ENCODE assay signal across 21 cellular contexts in genomic region chr3:4908769-4909156, GRCh38.
DNase-seq lines count a peak whose midpoint lies in the region; ATAC-seq and TF ChIP-seq lines count a peak whose summit lies in the region.
"Had no signal": no experiment of that assay in that cellular context is flagged by ENCODE, and none has a peak within 500 bp of the region (broad histone marks: within the 10 kb centered on the region; RNA-seq: fewer than 3 reads in every experiment).

No MANE protein-coding gene starts in this region.

- no peaks in the 10 kb centered on the region for H3K27me3 ChIP-seq in CD4-positive, CD25-positive, alpha-beta regulatory T cell (ENCODE audit: control insufficient read depth, insufficient read depth, low read length)
- H3K27me3 ChIP-seq: spleen, upper lobe of right lung had no signal

- peak overlapping the region; percentile 29 for H3K27ac ChIP-seq in CD4-positive, CD25-positive, alpha-beta regulatory T cell (ENCODE audit: insufficient read depth, low read length, poor library complexity, severe bottlenecking)
- H3K27ac ChIP-seq: spleen, upper lobe of right lung had no signal

- peaks cover 4% of the 10 kb centered on the region for H3K9me3 Mint-ChIP-seq in activated CD4-positive, alpha-beta T cell treated with anti-CD3 and anti-CD28 coated beads for 36 hours (ENCODE audit: low read depth)
- peaks cover 0 to 5% (median 1%) of the 10 kb centered on the region in 7 donors for H3K9me3 Mint-ChIP-seq in CD4-positive, CD25-positive, alpha-beta regulatory T cell
- peaks cover 8% of the 10 kb centered on the region for H3K9me3 Mint-ChIP-seq in T-helper 2 cell treated with Interferon-gamma antibody and Interleukin-4, amounts not matched to agents 5 μg/mL and 100 μg/mL, for 36 hours
- peaks cover 4% of the 10 kb centered on the region for H3K9me3 Mint-ChIP-seq in central memory CD8-positive, alpha-beta T cell

- no peaks in the 10 kb centered on the region for H3K36me3 ChIP-seq in CD4-positive, CD25-positive, alpha-beta regulatory T cell (ENCODE audit: control insufficient read depth, insufficient read depth, low read length)
- H3K36me3 ChIP-seq: spleen, upper lobe of right lung had no signal

- CTCF ChIA-PET in activated CD4-positive, alpha-beta T cell treated with anti-CD3 and anti-CD28 coated beads for 36 hours (lab: Charles Lee), result interaction anchor here (0.7 to 1.5 kb wide), 5 partner anchors 10 to 197 kb away, joined by 3 to 10 read pairs (median 3); no protein-coding TSS in a partner anchor

- H3K27me3 Mint-ChIP-seq in activated CD4-positive, alpha-beta T cell treated with anti-CD3 and anti-CD28 coated beads for 36 hours, result no peaks in the 10 kb centered on the region
- H3K27me3 Mint-ChIP-seq in CD4-positive, CD25-positive, alpha-beta regulatory T cell, result peaks cover 7% of the 10 kb centered on the region
- H3K27me3 Mint-ChIP-seq in T-helper 2 cell treated with Interferon-gamma antibody and Interleukin-4, amounts not matched to agents 5 μg/mL and 100 μg/mL, for 36 hours (ENCODE audit: low read depth), result no peaks in the 10 kb centered on the region
- H3K27me3 Mint-ChIP-seq in central memory CD8-positive, alpha-beta T cell, result no peaks in the 10 kb centered on the region

- H3K4me1 Mint-ChIP-seq in activated CD4-positive, alpha-beta T cell treated with anti-CD3 and anti-CD28 coated beads for 36 hours, result peaks cover 58% of the 10 kb centered on the region
- H3K4me1 Mint-ChIP-seq in CD4-positive, CD25-positive, alpha-beta regulatory T cell, result peaks cover 21 to 43% (median 26%) of the 10 kb centered on the region in 4 donors
- peaks cover 68% of the 10 kb centered on the region for H3K4me1 Mint-ChIP-seq in T-helper 2 cell treated with Interferon-gamma antibody and Interleukin-4, amounts not matched to agents 5 μg/mL and 100 μg/mL, for 36 hours (ENCODE audit: low read depth)
- peaks cover 18% of the 10 kb centered on the region for H3K4me1 Mint-ChIP-seq in central memory CD8-positive, alpha-beta T cell

- POLR2A ChIA-PET in activated CD4-positive, alpha-beta T cell treated with anti-CD3 and anti-CD28 coated beads for 36 hours (lab: Charles Lee), result interaction anchor here (2.0 kb wide), 1 partner anchor 70 kb away, joined by 9 read pairs; the partner anchor contains the start of gene BHLHE40

- intact Hi-C loops in activated CD4-positive, alpha-beta T cell treated with anti-CD3 and anti-CD28 coated beads for 36 hours (cut with DNase I, micrococcal nuclease), result loop anchor here (1.0 to 5.0 kb wide), 11 partner anchors 18 to 284 kb away; no protein-coding TSS in a partner anchor

- peak overlapping the region; percentile 49 for H3K4me3 Mint-ChIP-seq in activated CD4-positive, alpha-beta T cell treated with anti-CD3 and anti-CD28 coated beads for 36 hours
- H3K4me3 Mint-ChIP-seq in CD4-positive, CD25-positive, alpha-beta regulatory T cell, result peak overlapping the region in 2 of 4 donors; percentile 4 to 18
- peak overlapping the region; percentile 67 for H3K4me3 Mint-ChIP-seq in T-helper 2 cell treated with Interferon-gamma antibody and Interleukin-4, amounts not matched to agents 5 μg/mL and 100 μg/mL, for 36 hours
- H3K4me3 Mint-ChIP-seq in central memory CD8-positive, alpha-beta T cell, result no peak overlapping the region

- H3K4me1 ChIP-seq in CD4-positive, CD25-positive, alpha-beta regulatory T cell (ENCODE audit: control insufficient read depth, insufficient read depth, low read length, poor library complexity, severe bottlenecking), result peaks cover 17% of the 10 kb centered on the region
- H3K4me1 ChIP-seq: Caco-2, upper lobe of right lung had no signal

- peak; percentile 77 for ATAC-seq in activated CD4-positive, alpha-beta T cell treated with anti-CD3 and anti-CD28 coated beads for 36 hours
- ATAC-seq in CD4-positive, CD25-positive, alpha-beta regulatory T cell (ENCODE audit: low read depth in 2 of 2), result peak in 1 of 2 donors; percentile 36
- no peak for ATAC-seq in central memory CD8-positive, alpha-beta T cell (replicated peaks; ENCODE audit: extremely low read depth, poor library complexity, severe bottlenecking)
- ATAC-seq in HG03442 (IDR thresholded peaks at IDR 0.05; ENCODE audit: unreplicated experiment) (no peak), SK-N-SH treated with all-trans-retinoic acid at 6 μM for 48 hours (no peak)
- ATAC-seq: upper lobe of right lung had no signal

- DNase-seq in activated CD4-positive, alpha-beta T cell treated with anti-CD3 and anti-CD28 coated beads for 36 hours, result peak; percentile 39
- DNase-seq in activated CD4-positive, alpha-beta T cell treated with anti-CD3 and anti-CD28 coated beads for 48 hours, result no peak
- DNase-seq in CD4-positive, CD25-positive, alpha-beta regulatory T cell, result peak in 1 of 3 donors; percentile 35
- DNase-seq in T-helper 2 cell treated with Interferon-gamma antibody and Interleukin-4, amounts not matched to agents 5 μg/mL and 100 μg/mL, for 36 hours (ENCODE audit: low spot score), result peak; percentile 45
- no peak for DNase-seq in central memory CD8-positive, alpha-beta T cell (ENCODE audit: low spot score in 2 of 2)
- no peak for DNase-seq in effector CD8-positive, alpha-beta T cell (lab: John Stamatoyannopoulos, UW)
- DNase-seq: 8988T, amniotic stem cell, Caco-2, DMS79 treated with DMSO at 0.1 percent for 48 hours, glutamatergic neuron, Karpas-422, mammary epithelial cell, NCI-H187 treated with DMSO at 0.1 percent for 48 hours, NCI-H2227 treated with DMSO at 0.1 percent for 48 hours, nucleus accumbens, spleen, substantia nigra, upper lobe of right lung had no signal

- H3K36me3 Mint-ChIP-seq in activated CD4-positive, alpha-beta T cell treated with anti-CD3 and anti-CD28 coated beads for 36 hours (ENCODE audit: low read depth), result peaks cover 5% of the 10 kb centered on the region
- H3K36me3 Mint-ChIP-seq in CD4-positive, CD25-positive, alpha-beta regulatory T cell, result no peaks in the 10 kb centered on the region
- H3K36me3 Mint-ChIP-seq in T-helper 2 cell treated with Interferon-gamma antibody and Interleukin-4, amounts not matched to agents 5 μg/mL and 100 μg/mL, for 36 hours (ENCODE audit: low read depth), result peaks cover 13% of the 10 kb centered on the region
- no peaks in the 10 kb centered on the region for H3K36me3 Mint-ChIP-seq in central memory CD8-positive, alpha-beta T cell (ENCODE audit: insufficient read depth)

- H3K4me3 ChIP-seq in CD4-positive, CD25-positive, alpha-beta regulatory T cell (ENCODE audit: low read depth, low read length), result peak overlapping the region; percentile 30
- H3K4me3 ChIP-seq: spleen, upper lobe of right lung had no signal

- peak overlapping the region; percentile 90 for H3K27ac Mint-ChIP-seq in activated CD4-positive, alpha-beta T cell treated with anti-CD3 and anti-CD28 coated beads for 36 hours
- H3K27ac Mint-ChIP-seq in CD4-positive, CD25-positive, alpha-beta regulatory T cell, result peak overlapping the region in 2 of 3 donors; percentile 42 to 88
- peak overlapping the region; percentile 82 for H3K27ac Mint-ChIP-seq in T-helper 2 cell treated with Interferon-gamma antibody and Interleukin-4, amounts not matched to agents 5 μg/mL and 100 μg/mL, for 36 hours
- peak overlapping the region; percentile 68 for H3K27ac Mint-ChIP-seq in central memory CD8-positive, alpha-beta T cell (ENCODE audit: low read depth)

- no peaks in the 10 kb centered on the region for H3K9me3 ChIP-seq in CD4-positive, CD25-positive, alpha-beta regulatory T cell (ENCODE audit: control insufficient read depth in 2 of 2, low read length in 2 of 2)
- H3K9me3 ChIP-seq: Caco-2, upper lobe of right lung had no signal

TF ChIP-seq in SK-N-SH treated with all-trans-retinoic acid at 6 μM for 48 hours, 23 proteins besides CTCF, POLR2A, EP300 and RAD21:
- TF ChIP-seq OSR1 (CRISPR knock-in tag; IDR thresholded peaks at IDR 0.05), result no peak
- TF ChIP-seq ISL1 (CRISPR knock-in tag; IDR thresholded peaks at IDR 0.05), result no peak
- no peak for TF ChIP-seq TCF4 (CRISPR knock-in tag; IDR thresholded peaks at IDR 0.05; ENCODE audit: borderline replicate concordance)
- TF ChIP-seq CSRNP3 (CRISPR knock-in tag; IDR thresholded peaks at IDR 0.05), result no peak
- TF ChIP-seq CSDC2 (CRISPR knock-in tag; IDR thresholded peaks at IDR 0.05), result no peak
- TF ChIP-seq ZNF8 (CRISPR knock-in tag; IDR thresholded peaks at IDR 0.05), result no peak
- TF ChIP-seq PPARA (CRISPR knock-in tag; IDR thresholded peaks at IDR 0.05; ENCODE audit: borderline replicate concordance), result no peak
- TF ChIP-seq ZFP30 (CRISPR knock-in tag; IDR thresholded peaks at IDR 0.05), result no peak
- TF ChIP-seq SNAI2 (CRISPR knock-in tag; IDR thresholded peaks at IDR 0.05), result no peak
- no peak for TF ChIP-seq GLIS3 (CRISPR knock-in tag; IDR thresholded peaks at IDR 0.05)
- TF ChIP-seq BACH2 (CRISPR knock-in tag; IDR thresholded peaks at IDR 0.05; ENCODE audit: borderline replicate concordance), result no peak
- TF ChIP-seq CREB5 (CRISPR knock-in tag; IDR thresholded peaks at IDR 0.05; ENCODE audit: low read depth), result no peak

Comparison
In these comparisons a context has a peak if more than half of its experiments do, and no peak if none do; other contexts are left out.
1. DNase-seq: peak in activated CD4-positive, alpha-beta T cell treated with anti-CD3 and anti-CD28 coated beads for 36 hours (single experiment) and T-helper 2 cell treated with Interferon-gamma antibody and Interleukin-4, amounts not matched to agents 5 μg/mL and 100 μg/mL, for 36 hours (single experiment); none in activated CD4-positive, alpha-beta T cell treated with anti-CD3 and anti-CD28 coated beads for 48 hours (single experiment), central memory CD8-positive, alpha-beta T cell (0 of 2) and effector CD8-positive, alpha-beta T cell (single experiment).
2. Peak in every context shown above with its lines, with median percentiles within 50 percentile points of each other: H3K27ac Mint-ChIP-seq.